Comparison of ENCODE assay signal across 15 cellular contexts in the genomic region with DNA sequence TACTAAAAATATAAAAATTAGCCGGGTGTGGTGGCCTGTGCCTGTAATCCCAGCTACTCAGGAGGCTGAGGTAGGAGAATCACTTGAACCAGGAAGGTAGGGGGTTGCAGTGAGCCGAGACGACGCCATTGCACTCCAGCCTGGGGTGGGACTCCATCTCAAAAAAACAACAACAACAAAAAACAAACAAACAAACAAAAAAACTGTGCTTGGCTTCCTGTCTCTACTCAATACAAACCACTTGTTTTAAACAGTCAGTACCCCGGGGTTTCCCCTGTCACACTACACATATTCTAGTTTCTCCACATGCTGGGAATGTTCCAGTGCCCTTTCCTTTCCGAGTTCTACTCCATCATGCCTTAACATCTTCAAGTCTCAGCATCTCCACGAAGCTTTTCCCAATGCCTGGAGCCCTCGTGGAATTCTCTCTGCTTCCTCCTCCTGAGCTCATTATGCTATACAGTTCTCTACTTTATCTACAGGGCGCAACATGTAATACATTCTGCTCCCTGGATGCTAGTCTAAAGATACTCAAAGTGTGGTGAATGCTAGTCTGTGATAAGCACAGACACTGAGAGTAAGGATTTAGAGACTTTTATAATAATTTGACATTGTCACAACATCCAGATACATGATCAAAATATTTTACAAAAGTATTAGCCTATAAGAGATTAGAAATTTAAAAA. TPM values are rescaled to one million over a fixed set of nuclear protein-coding genes. Genes with fewer than 3 reads are reported as not detected.
DNase-seq lines count a peak whose midpoint lies in the region; ATAC-seq lines count a peak whose summit lies in the region.
"Had no signal": no experiment of that assay in that cellular context is flagged by ENCODE, and none has a peak within 500 bp of the region (broad histone marks: within the 10 kb centered on the region; RNA-seq: fewer than 3 reads in every experiment).

No MANE protein-coding gene starts in this region.

- H3K4me1 Mint-ChIP-seq in T-helper 2 cell treated with Interferon-gamma antibody and Interleukin-4, amounts not matched to agents 5 μg/mL and 100 μg/mL, for 36 hours (ENCODE audit: low read depth): peaks cover 20% of the 10 kb centered on the region
- H3K4me1 Mint-ChIP-seq in T-helper 17 cell: peaks cover 10% of the 10 kb centered on the region
- H3K4me1 Mint-ChIP-seq: mesothelial cell of epicardium had no signal

- H3K4me1 ChIP-seq in stomach smooth muscle (ENCODE audit: control insufficient read depth, insufficient read depth, low read length): peaks cover 13% of the 10 kb centered on the region

- ATAC-seq in T-helper 17 cell (no peak), GM19328 (IDR thresholded peaks at IDR 0.05; ENCODE audit: unreplicated experiment) (no peak)
- ATAC-seq: activated T-cell treated with anti-CD3 and anti-CD28 coated beads, Interleukin-2, amount 50 U/mL, for 4 hours had no signal

- H3K9me3 ChIP-seq in T-helper 17 cell (ENCODE audit: control insufficient read depth, low read length, poor library complexity, severe bottlenecking): no peaks in the 10 kb centered on the region
- H3K9me3 ChIP-seq in stomach smooth muscle (ENCODE audit: control insufficient read depth in 2 of 2, low read length in 2 of 2): no peaks in the 10 kb centered on the region

- intact Hi-C loops in head of caudate nucleus (cut with DNase I): no loop called here

- H3K4me3 Mint-ChIP-seq in T-helper 2 cell treated with Interferon-gamma antibody and Interleukin-4, amounts not matched to agents 5 μg/mL and 100 μg/mL, for 36 hours: no peak overlapping the region
- no peak overlapping the region for H3K4me3 Mint-ChIP-seq in T-helper 17 cell
- H3K4me3 Mint-ChIP-seq: activated T-cell treated with anti-CD3 and anti-CD28 coated beads, Interleukin-2, amount 50 U/mL, for 4 hours; mesothelial cell of epicardium had no signal

- no peaks in the 10 kb centered on the region for H3K9me3 Mint-ChIP-seq in T-helper 2 cell treated with Interferon-gamma antibody and Interleukin-4, amounts not matched to agents 5 μg/mL and 100 μg/mL, for 36 hours
- H3K9me3 Mint-ChIP-seq: activated T-cell treated with anti-CD3 and anti-CD28 coated beads, Interleukin-2, amount 50 U/mL, for 4 hours; mesothelial cell of epicardium had no signal

- no peaks in the 10 kb centered on the region for H3K27me3 Mint-ChIP-seq in T-helper 2 cell treated with Interferon-gamma antibody and Interleukin-4, amounts not matched to agents 5 μg/mL and 100 μg/mL, for 36 hours (ENCODE audit: low read depth)
- H3K27me3 Mint-ChIP-seq in T-helper 17 cell: no peaks in the 10 kb centered on the region

- peak overlapping the region; percentile 43 for H3K27ac Mint-ChIP-seq in T-helper 2 cell treated with Interferon-gamma antibody and Interleukin-4, amounts not matched to agents 5 μg/mL and 100 μg/mL, for 36 hours
- peak overlapping the region; percentile 51 for H3K27ac Mint-ChIP-seq in T-helper 17 cell
- H3K27ac Mint-ChIP-seq: mesothelial cell of epicardium had no signal

- no peak for DNase-seq in T-helper 2 cell treated with Interferon-gamma antibody and Interleukin-4, amounts not matched to agents 5 μg/mL and 100 μg/mL, for 36 hours (ENCODE audit: low spot score)
- DNase-seq in T-helper 2 cell: no peak
- no peak for DNase-seq in T-helper 17 cell
- peak; percentile 9 for DNase-seq in inferior parietal cortex (ENCODE audit: extremely low spot score)
- no peak for DNase-seq in head of caudate nucleus
- no peak for DNase-seq in stimulated activated CD4-positive, alpha-beta T cell treated with anti-CD3 and anti-CD28 coated beads, Interleukin-4, amount 100 ng/mL, for 1 hour
- DNase-seq: activated T-cell treated with anti-CD3 and anti-CD28 coated beads, Interleukin-2, amount 50 U/mL, for 4 hours; anterior cingulate cortex; dermis blood vessel endothelial cell; NCI-H2171 treated with DMSO at 0.1 percent for 48 hours; posterior cingulate gyrus had no signal

- H3K4me3 ChIP-seq in stomach smooth muscle (ENCODE audit: low read length in 2 of 2): no peak overlapping the region
- H3K4me3 ChIP-seq: SK-N-MC had no signal

- H3K27ac ChIP-seq in stomach smooth muscle (ENCODE audit: low read length): peak overlapping the region; percentile 53
- H3K27ac ChIP-seq: SK-N-MC had no signal

- no peaks in the 10 kb centered on the region for H3K27me3 ChIP-seq in stomach smooth muscle (ENCODE audit: control insufficient read depth in 1 of 2, insufficient read depth in 2 of 2, low read length in 2 of 2)

- peaks cover 29% of the 10 kb centered on the region for H3K36me3 Mint-ChIP-seq in T-helper 2 cell treated with Interferon-gamma antibody and Interleukin-4, amounts not matched to agents 5 μg/mL and 100 μg/mL, for 36 hours (ENCODE audit: low read depth)
- peaks cover 5% of the 10 kb centered on the region for H3K36me3 Mint-ChIP-seq in T-helper 17 cell (ENCODE audit: low read depth)

- no peak overlapping the region for H3K9ac ChIP-seq in stomach smooth muscle (ENCODE audit: low read length in 2 of 2)

- H3K36me3 ChIP-seq in stomach smooth muscle (ENCODE audit: control insufficient read depth in 2 of 2, insufficient read depth in 2 of 2, low read length in 2 of 2): peaks cover 8 to 13% of the 10 kb centered on the region in 2 donors

RNA-seq across cellular contexts. Expression of a gene that starts 7.8 kb away (rescaled TPM):
- 10 to 100 TPM; 41.8 to 60.6 TPM for total RNA-seq in T-helper 17 cell

RNA-seq across cellular contexts. Expression of a gene that starts 26.6 kb away (rescaled TPM):
- total RNA-seq in T-helper 17 cell: 1 to 10 TPM; 5.8 to 5.9 TPM

RNA-seq across cellular contexts. Expression of a gene that starts 45.2 kb away (rescaled TPM):
- total RNA-seq in T-helper 17 cell: 10 to 100 TPM; 15.5 to 20.0 TPM

RNA-seq across cellular contexts. Expression of a gene that starts 47.4 kb away (rescaled TPM):
- total RNA-seq in T-helper 17 cell: 10 to 100 TPM; 16.6 to 20.0 TPM
